8 cellular contexts compared by ENCODE assay signal in the genomic region with DNA sequence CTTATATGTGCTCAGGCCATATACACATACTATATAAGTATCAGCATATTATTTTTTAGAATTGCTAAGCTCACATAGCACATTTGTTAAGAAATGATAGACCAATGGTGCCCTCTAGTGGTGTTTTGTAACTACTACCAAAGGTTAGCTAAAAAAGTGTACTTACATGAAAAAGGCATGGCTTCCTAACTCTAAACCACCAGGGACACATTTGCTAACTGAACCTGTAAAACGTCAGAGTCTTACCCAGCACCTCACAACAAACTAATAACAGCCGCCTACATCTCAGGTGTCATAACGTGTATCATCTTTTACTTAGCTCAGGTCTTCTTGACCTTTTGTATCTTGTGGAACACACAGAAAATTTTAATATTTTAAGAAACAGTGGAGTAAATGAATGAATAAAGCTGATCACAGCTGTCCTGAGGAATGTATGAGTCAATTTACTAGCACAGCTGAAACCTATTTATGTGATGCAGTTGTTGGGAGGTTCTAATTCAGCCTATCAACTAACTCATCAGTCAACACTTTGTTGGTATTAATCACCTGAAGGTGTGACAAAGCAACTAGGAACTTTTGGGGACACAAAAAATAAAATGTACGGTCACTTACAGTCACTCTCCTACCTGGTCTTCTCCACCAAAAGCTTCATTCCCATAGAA.
DNase-seq lines count a peak whose midpoint lies in the region; ATAC-seq, FAIRE-seq and TF ChIP-seq lines count a peak whose summit lies in the region.

No MANE protein-coding gene starts in this region.

- no peak overlapping the region for H3K27ac Mint-ChIP-seq in activated CD4-positive, alpha-beta T cell treated with anti-CD3 and anti-CD28 coated beads, Interleukin-2, amount 10 ng/mL, durations not matched to agents 24 days and 14 days
- peak overlapping the region in 3 of 5 experiments; percentile 50 to 77 (median 62) for H3K27ac Mint-ChIP-seq in brain

- no peak for TF ChIP-seq EP300 in upper lobe of left lung (IDR thresholded peaks at IDR 0.05)

- no peaks in the 10 kb centered on the region for H3K9me3 ChIP-seq in upper lobe of left lung

- no peaks in the 10 kb centered on the region for H3K27me3 Mint-ChIP-seq in activated CD4-positive, alpha-beta T cell treated with anti-CD3 and anti-CD28 coated beads, Interleukin-2, amount 10 ng/mL, durations not matched to agents 24 days and 14 days
- no peaks in the 10 kb centered on the region for H3K27me3 Mint-ChIP-seq in brain

- no peak for FAIRE-seq in HTR-8/SVneo (lab: Jason Lieb, UNC)

- H3K4me3 ChIP-seq in upper lobe of left lung, result no peak overlapping the region

- TF ChIP-seq CTCF in brain (conservative IDR thresholded peaks at IDR 0.05) (peak; percentile 86 to 88), upper lobe of left lung (IDR thresholded peaks at IDR 0.05) (peak; percentile 46 to 76 (median 66))

- no peak overlapping the region for H3K27ac ChIP-seq in upper lobe of left lung

- no peaks in the 10 kb centered on the region for H3K27me3 ChIP-seq in upper lobe of left lung

- intact Hi-C loops in activated CD4-positive, alpha-beta T cell treated with anti-CD3 and anti-CD28 coated beads, Interleukin-2, amount 10 ng/mL, durations not matched to agents 24 days and 14 days (cut with micrococcal nuclease), result loop anchor here (5.0 kb wide), 1 partner anchor 195 kb away; no protein-coding TSS in a partner anchor

- TF ChIP-seq POLR2A in upper lobe of left lung (IDR thresholded peaks at IDR 0.05), result no peak

- WGBS in upper lobe of left lung, 2 donors, result 26 to 36% methylated on average over 4 of the region's 4 CpGs

- DNase-seq in activated CD4-positive, alpha-beta T cell treated with anti-CD3 and anti-CD28 coated beads, Interleukin-2, amount 10 ng/mL, durations not matched to agents 24 days and 14 days, result peak; percentile 77
- no peak for DNase-seq in activated CD4-positive, alpha-beta T cell treated with anti-CD3 and anti-CD28 coated beads for 1 hour
- DNase-seq in HTR-8/SVneo (ENCODE audit: insufficient read length, low spot score) (peak; percentile 41), NCI-H82 (lab: John Stamatoyannopoulos, UW) (peak; percentile 94), kidney glomerular epithelial cell (lab: John Stamatoyannopoulos, UW) (peak; percentile 85), upper lobe of left lung (no peak)

- H3K9me3 Mint-ChIP-seq in activated CD4-positive, alpha-beta T cell treated with anti-CD3 and anti-CD28 coated beads, Interleukin-2, amount 10 ng/mL, durations not matched to agents 24 days and 14 days, result no peaks in the 10 kb centered on the region
- no peaks in the 10 kb centered on the region for H3K9me3 Mint-ChIP-seq in brain

- ATAC-seq in GM21717 (IDR thresholded peaks at IDR 0.05; ENCODE audit: unreplicated experiment) (peak; percentile 78), upper lobe of left lung (ENCODE audit: low FRiP score in 2 of 2) (peak in 1 of 2 donors; percentile 74)

- peaks cover 0 to 9% (median 6%) of the 10 kb centered on the region in 4 donors for H3K4me1 ChIP-seq in upper lobe of left lung

- H3K4me1 Mint-ChIP-seq in activated CD4-positive, alpha-beta T cell treated with anti-CD3 and anti-CD28 coated beads, Interleukin-2, amount 10 ng/mL, durations not matched to agents 24 days and 14 days, result no peaks in the 10 kb centered on the region
- peaks cover 19% of the 10 kb centered on the region for H3K4me1 Mint-ChIP-seq in brain

- no peaks in the 10 kb centered on the region for H3K36me3 ChIP-seq in upper lobe of left lung

- H3K36me3 Mint-ChIP-seq in activated CD4-positive, alpha-beta T cell treated with anti-CD3 and anti-CD28 coated beads, Interleukin-2, amount 10 ng/mL, durations not matched to agents 24 days and 14 days (ENCODE audit: low read depth), result no peaks in the 10 kb centered on the region
- peaks cover 8% of the 10 kb centered on the region for H3K36me3 Mint-ChIP-seq in brain

- H3K4me3 Mint-ChIP-seq in activated CD4-positive, alpha-beta T cell treated with anti-CD3 and anti-CD28 coated beads, Interleukin-2, amount 10 ng/mL, durations not matched to agents 24 days and 14 days, result no peak overlapping the region
- no peak overlapping the region for H3K4me3 Mint-ChIP-seq in brain

Comparison
In these comparisons a context has a peak if more than half of its experiments do, and no peak if none do; other contexts are left out.
1. DNase-seq: peak in activated CD4-positive, alpha-beta T cell treated with anti-CD3 and anti-CD28 coated beads, Interleukin-2, amount 10 ng/mL, durations not matched to agents 24 days and 14 days (single experiment), HTR-8/SVneo (single experiment), NCI-H82 (single experiment) and kidney glomerular epithelial cell (single experiment); none in activated CD4-positive, alpha-beta T cell treated with anti-CD3 and anti-CD28 coated beads for 1 hour (single experiment) and upper lobe of left lung (0 of 2).